ENCODE assay signal across 27 cellular contexts in the genomic region with DNA sequence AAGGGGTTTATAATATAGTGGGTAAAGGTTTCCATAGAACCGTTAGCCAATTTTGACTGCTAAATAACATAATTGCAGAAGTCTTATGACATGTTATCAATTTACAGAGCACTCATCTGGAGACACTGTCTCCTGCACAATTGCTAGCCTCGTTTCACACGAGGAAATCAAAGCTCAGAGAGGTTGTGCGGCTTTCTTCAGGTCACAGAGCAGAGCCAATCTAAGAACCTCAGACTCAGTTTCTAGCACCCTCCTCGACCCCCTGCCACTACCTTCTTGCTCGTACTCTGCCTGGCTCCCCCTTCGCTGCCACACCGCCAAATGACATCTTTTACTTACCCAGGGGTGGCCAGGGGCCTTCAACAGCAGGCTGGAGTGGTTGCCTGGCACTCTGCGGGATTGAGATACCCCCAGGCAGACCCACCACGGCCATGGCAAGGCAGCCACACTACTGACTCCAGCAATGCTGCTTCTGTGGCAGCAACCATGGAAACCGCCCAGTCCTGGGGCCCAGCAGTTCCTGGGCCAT. TPM values are rescaled to one million over a fixed set of nuclear protein-coding genes. Genes with fewer than 3 reads are reported as not detected.
DNase-seq lines count a peak whose midpoint lies in the region; ATAC-seq, FAIRE-seq and TF ChIP-seq lines count a peak whose summit lies in the region.
"Had no signal": no experiment of that assay in that cellular context is flagged by ENCODE, and none has a peak within 500 bp of the region (broad histone marks: within the 10 kb centered on the region; RNA-seq: fewer than 3 reads in every experiment).

No MANE protein-coding gene starts in this region.

- WGBS in K562 (ENCODE audit: insufficient coverage, low coverage, missing lambda C conversion rate): under 1% methylated on average over 11 of the region's 11 CpGs
- 46% methylated on average over 8 of the region's 11 CpGs for WGBS in HepG2 (ENCODE audit: low lambda C conversion rate)
- WGBS in neuronal stem cell (ENCODE audit: extremely low coverage in 2 of 2, insufficient read length in 2 of 2, insufficient replicate concordance in 1 of 2), 2 donors: no CpG with 5 or more reads among the region's 11 CpGs
- WGBS in heart left ventricle, 4 donors: 85 to 93% (median 90%) methylated on average over 11 of the region's 11 CpGs

- H3K4me2 ChIP-seq in K562 (ENCODE audit: insufficient read depth, low read length) (no peak overlapping the region), HepG2 (ENCODE audit: low read depth, low read length) (no peak overlapping the region), neuronal stem cell (ENCODE audit: insufficient read depth, low read length, poor library complexity, severe bottlenecking) (no peak overlapping the region)
- H3K4me2 ChIP-seq: BLaER1 had no signal

- H3K27me3 ChIP-seq in K562 (ENCODE audit: control insufficient read depth in 2 of 2, insufficient read depth in 2 of 2, low read length in 2 of 2): peaks cover 61 to 96% of the 10 kb centered on the region in 2 experiments
- H3K27me3 ChIP-seq in HepG2 (ENCODE audit: control insufficient read depth in 1 of 2, insufficient read depth in 2 of 2, low read length in 2 of 2): peaks cover 16 to 42% of the 10 kb centered on the region in 2 experiments
- H3K27me3 ChIP-seq in neuronal stem cell (ENCODE audit: control insufficient read depth in 3 of 3, insufficient read depth in 3 of 3, low read depth in 1 of 3, low read length in 3 of 3): peaks cover 0 to 62% (median 0%) of the 10 kb centered on the region in 3 experiments
- H3K27me3 ChIP-seq in heart left ventricle: peaks cover 0 to 14% (median 0%) of the 10 kb centered on the region in 9 donors
- H3K27me3 ChIP-seq: BE2C had no signal

- no peak for TF ChIP-seq CTCF in K562 (IDR thresholded peaks at IDR 0.05 in 2 of 3, conservative IDR thresholded peaks at IDR 0.05 in 1 of 3; ENCODE audit: insufficient read depth in 2 of 3, low read depth in 1 of 3, low read length in 3 of 3)
- TF ChIP-seq CTCF in HepG2 (CRISPR knock-in tag; IDR thresholded peaks at IDR 0.05): no peak
- TF ChIP-seq CTCF in heart left ventricle (IDR thresholded peaks at IDR 0.05): no peak

- no peak overlapping the region for H2BK15ac ChIP-seq in neuronal stem cell (ENCODE audit: low read length)

- no TSS peak for BruUV-seq in K562 (replicated peaks; lab: Mats Ljungman, UMichigan)
- no TSS peak for BruUV-seq in HepG2 (replicated peaks; lab: Mats Ljungman, UMichigan)

- no peaks in the 10 kb centered on the region for H3K79me2 ChIP-seq in K562 (ENCODE audit: control insufficient read depth, insufficient read depth, low read length)
- H3K79me2 ChIP-seq in HepG2 (ENCODE audit: insufficient read depth, low read length): no peaks in the 10 kb centered on the region

- H3K79me1 ChIP-seq in neuronal stem cell (ENCODE audit: low read depth, low read length): no peaks in the 10 kb centered on the region

- no peak for FAIRE-seq in K562 (lab: Jason Lieb, UNC)
- FAIRE-seq in HepG2 (lab: Jason Lieb, UNC): no peak
- FAIRE-seq: A204.1, GM12878, GM12892, GM18507 had no signal

- H2AK5ac ChIP-seq in neuronal stem cell (ENCODE audit: low read depth, low read length): peak overlapping the region; percentile 77

- H3K9me3 ChIP-seq in K562 (replicated peaks; ENCODE audit: control insufficient read depth, insufficient read depth, low read depth, low read length): no peaks in the 10 kb centered on the region
- no peaks in the 10 kb centered on the region for H3K9me3 ChIP-seq in HepG2 (ENCODE audit: low read length)
- no peaks in the 10 kb centered on the region for H3K9me3 ChIP-seq in neuronal stem cell (replicated peaks in 1 of 2; ENCODE audit: control insufficient read depth in 2 of 2, insufficient read depth in 1 of 2, low read depth in 1 of 2, low read length in 2 of 2)
- no peaks in the 10 kb centered on the region for H3K9me3 ChIP-seq in heart left ventricle
- H3K9me3 ChIP-seq: BE2C, BLaER1 had no signal

- H4K91ac ChIP-seq in neuronal stem cell (ENCODE audit: low read depth, low read length, poor library complexity): no peak overlapping the region

- CTCF ChIA-PET in K562 (lab: Yijun Ruan, JAX; ENCODE audit: low intra/inter-chr PET ratio): no interaction called here
- CTCF ChIA-PET in HepG2 (lab: Yijun Ruan, JAX; ENCODE audit: low intra/inter-chr PET ratio, low total read pairs): no interaction called here

- POLR2A ChIA-PET in K562 (lab: Yijun Ruan, JAX) (no interaction called here), HepG2 (lab: Yijun Ruan, JAX) (no interaction called here)

- no peak overlapping the region for H2BK120ac ChIP-seq in neuronal stem cell (ENCODE audit: low read depth, low read length)

- TF ChIP-seq RAD21 in K562 (CRISPR knock-in tag; conservative IDR thresholded peaks at IDR 0.05 in 1 of 2, IDR thresholded peaks at IDR 0.05 in 1 of 2): no peak
- no peak for TF ChIP-seq RAD21 in HepG2 (CRISPR knock-in tag; IDR thresholded peaks at IDR 0.05)

- H3K9ac ChIP-seq in K562 (ENCODE audit: insufficient read depth in 1 of 2, low read depth in 2 of 2, low read length in 2 of 2) (no peak overlapping the region), HepG2 (ENCODE audit: insufficient read depth, low read depth, low read length) (no peak overlapping the region), neuronal stem cell (ENCODE audit: low read depth, low read length, poor library complexity) (no peak overlapping the region)
- H3K9ac ChIP-seq: BLaER1 had no signal

- TF ChIP-seq POLR2A in K562 (conservative IDR thresholded peaks at IDR 0.05): no peak
- TF ChIP-seq POLR2A in HepG2 (IDR thresholded peaks at IDR 0.05; ENCODE audit: insufficient read depth in 1 of 2, low read depth in 2 of 2, low read length in 2 of 2): no peak
- TF ChIP-seq POLR2A in heart left ventricle (IDR thresholded peaks at IDR 0.05): no peak

- H4K20me1 ChIP-seq in K562 (replicated peaks; ENCODE audit: control insufficient read depth, insufficient read depth, low read length) (peaks cover 13% of the 10 kb centered on the region), HepG2 (ENCODE audit: insufficient read depth, low read length) (no peaks in the 10 kb centered on the region)
- H4K20me1 ChIP-seq: BLaER1 had no signal

- H3K27ac ChIP-seq in K562 (ENCODE audit: extremely low read depth, low read depth, low read length) (no peak overlapping the region), HepG2 (ENCODE audit: extremely low read length, insufficient read depth, low read length) (no peak overlapping the region), neuronal stem cell (replicated peaks; ENCODE audit: low read length) (no peak overlapping the region), heart left ventricle (no peak overlapping the region)
- H3K27ac ChIP-seq: BLaER1 had no signal

- no peak for ATAC-seq in K562
- no peak for ATAC-seq in HepG2
- ATAC-seq in heart left ventricle: no peak
- ATAC-seq in left colon: no peak
- no peak for ATAC-seq in HG03175 (IDR thresholded peaks at IDR 0.05; ENCODE audit: unreplicated experiment)
- ATAC-seq: GM12878 had no signal

- in situ Hi-C loops in K562 (cut with MboI) (no loop called here), HepG2 (cut with HindIII; ENCODE audit: extremely low pct_ligation_motif_present, low pct_unique_long_range_greater_than_20kb) (no loop called here)

- no peak for TF ChIP-seq EP300 in K562 (IDR thresholded peaks at IDR 0.05; ENCODE audit: low read length)
- TF ChIP-seq EP300 in HepG2 (IDR thresholded peaks at IDR 0.05; ENCODE audit: low read depth in 2 of 2, low read length in 2 of 2): no peak
- no peak for TF ChIP-seq EP300 in HepG2 (CRISPR knock-in tag; IDR thresholded peaks at IDR 0.05; ENCODE audit: borderline replicate concordance)

- H3K4me3 ChIP-seq in K562: no peak overlapping the region
- H3K4me3 ChIP-seq in HepG2 (replicated peaks in 1 of 3; ENCODE audit: insufficient read depth in 1 of 3, low read depth in 2 of 3, low read length in 3 of 3): no peak overlapping the region
- H3K4me3 ChIP-seq in neuronal stem cell (ENCODE audit: low read length in 2 of 2): no peak overlapping the region
- no peak overlapping the region for H3K4me3 ChIP-seq in heart left ventricle
- H3K4me3 ChIP-seq: BLaER1, GM12878 had no signal

- H3K23ac ChIP-seq in neuronal stem cell (ENCODE audit: low read depth, low read length, poor library complexity): no peak overlapping the region

- no peak overlapping the region for H2BK12ac ChIP-seq in neuronal stem cell (ENCODE audit: low read length)

- no peak for DNase-seq in K562 (ENCODE audit: extremely low read depth in 1 of 4, low spot score in 3 of 4)
- DNase-seq in HepG2 (ENCODE audit: low spot score): no peak
- DNase-seq in neuronal stem cell (ENCODE audit: low spot score): no peak
- DNase-seq in heart left ventricle: no peak
- DNase-seq in left colon: no peak
- DNase-seq in germinal center (ENCODE audit: low spot score): no peak
- DNase-seq: 8988T; ACHN; BE2C; C1 segment of cervical spinal cord; CD4-positive, alpha-beta memory T cell; CD4-positive, CD25-positive, alpha-beta regulatory T cell; CD8-positive, alpha-beta memory T cell; COR-L47; DMS 273 treated with DMSO at 0.1 percent for 48 hours; DMS153; DMS53; DMS79; DND-41; EL; GDM1 had no signal

- intact Hi-C loops in K562 (cut with micrococcal nuclease): no loop called here
- intact Hi-C loops in HepG2 (cut with micrococcal nuclease; ENCODE audit: unreplicated experiment): no loop called here
- intact Hi-C loops in heart left ventricle (cut with DNase I): no loop called here
- intact Hi-C loops in left colon (cut with DNase I, micrococcal nuclease): no loop called here

- H2AFZ ChIP-seq in K562 (ENCODE audit: low read depth, low read length): no peak overlapping the region
- no peak overlapping the region for H2AFZ ChIP-seq in HepG2 (ENCODE audit: low read length)
- H2AFZ ChIP-seq in neuronal stem cell (ENCODE audit: low read length): no peak overlapping the region

- H4K8ac ChIP-seq in neuronal stem cell (ENCODE audit: low read depth, low read length): no peak overlapping the region

- no peak overlapping the region for H3K4ac ChIP-seq in neuronal stem cell (ENCODE audit: low read length)

- peak overlapping the region; percentile 49 for H3K18ac ChIP-seq in neuronal stem cell (ENCODE audit: low read length)

- H3K4me1 ChIP-seq in K562 (replicated peaks in 1 of 2; ENCODE audit: control insufficient read depth in 2 of 2, insufficient read depth in 2 of 2, low read length in 2 of 2): peaks cover 0 to 5% of the 10 kb centered on the region in 2 experiments; a peak in 1 of 5 replicates
- H3K4me1 ChIP-seq in HepG2 (ENCODE audit: insufficient read depth, low read length): peaks cover 14% of the 10 kb centered on the region
- peaks cover 4 to 6% of the 10 kb centered on the region in 2 donors for H3K4me1 ChIP-seq in neuronal stem cell (ENCODE audit: control insufficient read depth in 2 of 2, insufficient read depth in 1 of 2, low read depth in 1 of 2, low read length in 2 of 2)
- H3K4me1 ChIP-seq in heart left ventricle: no peaks in the 10 kb centered on the region
- H3K4me1 ChIP-seq: BE2C had no signal

- H3K14ac ChIP-seq in neuronal stem cell (ENCODE audit: low read length): no peak overlapping the region

- no peak overlapping the region for H2BK5ac ChIP-seq in neuronal stem cell (ENCODE audit: low read length)

- H3K9me1 ChIP-seq in K562 (ENCODE audit: control insufficient read depth, insufficient read depth, low read length): no peaks in the 10 kb centered on the region

- H3K36me3 ChIP-seq in K562 (ENCODE audit: control insufficient read depth, insufficient read depth, low read length) (no peaks in the 10 kb centered on the region), HepG2 (replicated peaks in 1 of 2; ENCODE audit: control insufficient read depth in 1 of 2, insufficient read depth in 2 of 2, low read length in 2 of 2) (no peaks in the 10 kb centered on the region), neuronal stem cell (replicated peaks in 1 of 2; ENCODE audit: control insufficient read depth in 2 of 2, insufficient read depth in 2 of 2, low read length in 2 of 2) (no peaks in the 10 kb centered on the region), heart left ventricle (no peaks in the 10 kb centered on the region)
- H3K36me3 ChIP-seq: BE2C, BLaER1 had no signal

RNA-seq across cellular contexts. Expression of gene CASZ1, which starts 16.0 kb away (rescaled TPM):
- 1.3 and 4.2 TPM in 2 replicates for total RNA-seq in K562 (2011; cell fraction: chromatin; rRNA removed; ENCODE audit: low replicate concordance)
- 2.4 and 2.7 TPM in 2 replicates for total RNA-seq in K562 (2011; cell fraction: nucleolus; rRNA removed)
- total RNA-seq in K562 (2011; cell fraction: nucleoplasm; rRNA removed): 2.3 and 3.1 TPM in 2 replicates
- total RNA-seq in K562 (2014; rRNA removed) (1.1 and 2.2 TPM in 2 replicates), K562 (2014; rRNA removed; fragmentation: Illumina TruSeq; extraction: Trizol) (0.19 and 0.22 TPM in 2 replicates), K562 (2015; rRNA removed; fragmentation: Illumina TruSeq; extraction: Trizol) (0.64 and 0.87 TPM in 2 replicates), K562 (2021) (2.4 and 2.8 TPM in 2 replicates), HepG2 (2016; rRNA removed; fragmentation: Illumina TruSeq; extraction: Trizol) (2.3 and 3.7 TPM in 2 replicates), heart left ventricle (10 to 100 TPM; 39.5 to 84.9 (median 63.2) TPM), left colon (10 to 100 TPM; 61.3 to 63.8 TPM)
- polyA plus RNA-seq in K562 (2011; rRNA removed) (0.52 and 1.5 TPM in 2 replicates), K562 (2014; fragmentation: Illumina TruSeq; extraction: Trizol) (0.65 and 1.00 TPM in 2 replicates), K562 (2014; fragmentation: Nextera tagmentation; extraction: Ambion mirVana) (under 1 TPM in 1 of 2 experiments, not detected in 1; 0.01 TPM), K562 (2014; rRNA removed) (3.1 and 4.0 TPM in 2 replicates), HepG2 (2011; rRNA removed) (1.9 and 2.2 TPM in 2 replicates), heart left ventricle (10 to 100 TPM; 28.8 to 50.0 TPM)
- 1.1 and 1.2 TPM in 2 replicates for polyA plus RNA-seq in K562 (2011; cell fraction: cytosol; rRNA removed)
- 2.4 and 3.4 TPM in 2 replicates for polyA plus RNA-seq in K562 (2011; cell fraction: nucleus; rRNA removed)
- 0.77 and 2.0 TPM in 2 replicates for polyA plus RNA-seq in K562 (2012)
- 0.53 and 0.69 TPM in 2 replicates for polyA minus RNA-seq in K562 (2011; rRNA and poly(A)+ RNA removed)
- 0.38 and 1.0 TPM in 2 replicates for polyA minus RNA-seq in K562 (2011; cell fraction: cytosol; rRNA and poly(A)+ RNA removed)
- polyA minus RNA-seq in K562 (2011; cell fraction: nucleus; rRNA and poly(A)+ RNA removed): 1.9 and 2.1 TPM in 2 replicates
- 1.5 and 1.9 TPM in 2 replicates for total RNA-seq in HepG2 (2016; cell fraction: cytosol; rRNA removed; fragmentation: Illumina TruSeq; extraction: Trizol; ENCODE audit: low read depth)
- total RNA-seq in HepG2 (2016; cell fraction: insoluble cytoplasmic fraction; rRNA removed; fragmentation: Illumina TruSeq; extraction: Trizol): 2.8 and 3.2 TPM in 2 replicates
- total RNA-seq in HepG2 (2016; cell fraction: membrane; rRNA removed; fragmentation: Illumina TruSeq; extraction: Trizol): 3.6 and 4.4 TPM in 2 replicates
- total RNA-seq in HepG2 (2016; cell fraction: nucleus; rRNA removed; fragmentation: Illumina TruSeq; extraction: Trizol): 3.2 TPM in 2 replicates
- polyA plus RNA-seq in HepG2 (2011; cell fraction: cytosol; rRNA removed): 2.0 and 2.2 TPM in 2 replicates
- 5.8 and 8.1 TPM in 2 replicates for polyA plus RNA-seq in HepG2 (2011; cell fraction: nucleus; rRNA removed)
- polyA plus RNA-seq in HepG2 (2012): 1.0 and 1.4 TPM in 2 replicates
- polyA plus RNA-seq in HepG2 (2016; cell fraction: cytosol; fragmentation: Illumina TruSeq; extraction: Trizol; ENCODE audit: low read depth): 1.6 and 2.1 TPM in 2 replicates
- 3.0 and 3.9 TPM in 2 replicates for polyA plus RNA-seq in HepG2 (2016; cell fraction: insoluble cytoplasmic fraction; fragmentation: Illumina TruSeq; extraction: Trizol; ENCODE audit: low read depth)
- 3.7 and 5.0 TPM in 2 replicates for polyA plus RNA-seq in HepG2 (2016; cell fraction: membrane; fragmentation: Illumina TruSeq; extraction: Trizol; ENCODE audit: low read depth)
- 4.0 and 4.7 TPM in 2 replicates for polyA plus RNA-seq in HepG2 (2016; cell fraction: nucleus; fragmentation: Illumina TruSeq; extraction: Trizol; ENCODE audit: insufficient read depth, low read depth)
- polyA minus RNA-seq in HepG2 (2011; rRNA and poly(A)+ RNA removed; ENCODE audit: low replicate concordance): 2.5 and 2.9 TPM in 2 replicates
- 1.7 and 2.1 TPM in 2 replicates for polyA minus RNA-seq in HepG2 (2011; cell fraction: cytosol; rRNA and poly(A)+ RNA removed)
- 2.7 and 3.0 TPM in 2 replicates for polyA minus RNA-seq in HepG2 (2011; cell fraction: nucleus; rRNA and poly(A)+ RNA removed)
- 12.5 TPM for polyA plus RNA-seq in neuronal stem cell (2013, experiment 1 of 2)
- polyA plus RNA-seq in neuronal stem cell (2013, experiment 2 of 2): 13.3 TPM

Comparison
In these comparisons a context has a peak if more than half of its experiments do, and no peak if none do; other contexts are left out.
1. RNA of gene CASZ1, which starts 16.0 kb away (total RNA-seq): 61.3 to 63.8 TPM in left colon and 39.5 to 84.9 TPM in heart left ventricle; 1.5 to 4.4 TPM in HepG2 and 0.19 to 4.2 TPM in K562; every median in the first group is over 4 times any median in the second.
2. Of the 241 proteins assayed by ChIP-seq in both HepG2 and K562: peak only in HepG2: none; only in K562: ZFP36; in both: none; in neither: 240.